8 cellular contexts compared by ENCODE assay signal in the genomic region with DNA sequence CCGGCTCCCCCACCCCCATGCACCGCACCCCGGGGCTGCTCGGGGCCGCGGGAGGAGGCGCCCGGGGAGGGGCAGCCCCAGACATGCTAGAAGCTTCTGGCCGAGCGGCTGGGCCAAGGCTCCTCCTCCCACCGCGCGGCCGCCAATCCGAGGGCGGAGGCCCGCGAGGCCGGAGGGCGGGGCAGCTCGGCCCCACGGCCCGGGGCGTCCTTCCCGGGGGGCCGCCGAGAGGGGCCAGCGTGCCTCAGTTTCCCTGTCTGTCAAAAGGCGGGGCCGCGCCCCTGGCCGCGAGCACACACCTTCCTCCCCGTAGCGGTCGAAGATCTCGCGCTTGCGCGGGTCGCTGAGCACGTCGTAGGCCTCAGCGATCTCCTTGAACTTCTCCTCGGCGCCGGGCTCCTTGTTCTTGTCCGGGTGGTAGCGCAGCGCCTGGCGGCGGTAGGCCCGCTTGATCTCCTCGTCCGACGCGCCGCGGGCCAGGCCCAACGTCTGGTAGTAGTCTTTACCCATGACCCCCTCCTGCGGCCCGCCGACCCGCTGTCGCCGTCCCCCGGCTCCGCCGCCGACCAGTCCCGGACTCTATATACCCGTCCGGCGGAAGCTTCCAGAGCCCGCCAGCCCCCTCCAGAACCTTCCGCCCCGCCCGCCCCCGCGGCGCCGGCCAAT. TPM values are rescaled to one million over a fixed set of nuclear protein-coding genes. Genes with fewer than 3 reads are reported as not detected.
DNase-seq lines count a peak whose midpoint lies in the region; ATAC-seq, FAIRE-seq and TF ChIP-seq lines count a peak whose summit lies in the region.

DNAJB1 (minus strand) TSS at position 558 of the 666 bp plus-strand sequence; CDS start at position 510, 48 bp downstream.

- peak in 1 of 2 experiments; percentile 11; a peak in 1 of 4 replicates for TF ChIP-seq EP300 in GM12878 (IDR thresholded peaks at IDR 0.05; ENCODE audit: borderline replicate concordance in 1 of 2, control insufficient read depth in 1 of 2, low read depth in 2 of 2, low read length in 2 of 2)

- no peak for FAIRE-seq in GM12878 (lab: Jason Lieb, UNC)

- H2AFZ ChIP-seq in SU-DHL-6 (ENCODE audit: low read depth, low read length, severe bottlenecking), result peak within 1 kb of the TSS; percentile 72
- peak within 1 kb of the TSS; percentile 81 for H2AFZ ChIP-seq in GM12878 (ENCODE audit: control insufficient read depth, low read depth, low read length)

- H3K27ac ChIP-seq in HUES6 (ENCODE audit: low read depth, low read length) (peak within 1 kb of the TSS; percentile 93), SU-DHL-6 (ENCODE audit: low read depth, low read length) (peak within 1 kb of the TSS; percentile 71), GM12878 (ENCODE audit: control insufficient read depth, insufficient read depth) (peak within 1 kb of the TSS; percentile 88)

- TF ChIP-seq RAD21 in GM12878 (IDR thresholded peaks at IDR 0.05; ENCODE audit: insufficient read depth, low read depth, low read length), result no peak

- intact Hi-C loops in GM12878 (cut with micrococcal nuclease; ENCODE audit: unreplicated experiment), result no loop called here

- RAD21 ChIA-PET in GM12878 (lab: Charles Lee; ENCODE audit: unreplicated experiment), result interaction anchor here (0.6 to 1.9 kb wide), 5 partner anchors 38 to 381 kb away, joined by 3 to 5 read pairs (median 3); partner anchors contain the start of genes ASF1B and PKN1

- peaks cover 24% of the 10 kb centered on the region for H3K79me2 ChIP-seq in SU-DHL-6 (ENCODE audit: insufficient read depth, low read length)
- peaks cover 30% of the 10 kb centered on the region for H3K79me2 ChIP-seq in GM12878 (ENCODE audit: control insufficient read depth, insufficient read depth, low read length)

- SMC1A ChIA-PET in GM12878 (lab: Charles Lee; ENCODE audit: uncharacterized antibody, unreplicated experiment), result interaction anchor here (0.7 to 1.4 kb wide), 2 partner anchors 10 to 14 kb away, joined by 4 read pairs; no protein-coding TSS in a partner anchor

- H3K9ac ChIP-seq in HUES6 (ENCODE audit: low read length) (peak within 1 kb of the TSS; percentile 97), SU-DHL-6 (ENCODE audit: low read length) (peak within 1 kb of the TSS; percentile 84), GM12878 (ENCODE audit: control insufficient read depth, insufficient read depth, low read length) (peak within 1 kb of the TSS; percentile 80)

- H4K20me1 ChIP-seq in SU-DHL-6 (ENCODE audit: low read depth, low read length), result 0 out of 2 replicates have a peak, but pooled peaks cover 6% of the 10 kb centered on the region
- H4K20me1 ChIP-seq in GM12878 (ENCODE audit: control insufficient read depth, insufficient read depth), result peaks cover 3% of the 10 kb centered on the region; the same call in 1 of the 2 replicates

- POLR2A ChIA-PET in GM12878 (lab: Charles Lee), result interaction anchor here (0.6 to 2.7 kb wide), 16 partner anchors 8 to 381 kb away, joined by 3 to 12 read pairs (median 4); partner anchors contain the start of genes ADGRE5, ASF1B, NDUFB7 and TECR

- TSS peak; percentile 74 for BruUV-seq in GM12878 (replicated peaks; lab: Mats Ljungman, UMichigan)

- peak within 1 kb of the TSS; percentile 91 for H3K4me3 ChIP-seq in GM06990 (replicated peaks; ENCODE audit: low read depth, low read length)
- peak within 1 kb of the TSS; percentile 100 for H3K4me3 ChIP-seq in HUES6 (ENCODE audit: low read depth, low read length)
- H3K4me3 ChIP-seq in SU-DHL-6 (ENCODE audit: insufficient read depth, low read length, poor library complexity, severe bottlenecking), result peak within 1 kb of the TSS; percentile 90
- H3K4me3 ChIP-seq in GM12878, result peak within 1 kb of the TSS; percentile 95

- DNase-seq in GM06990 (ENCODE audit: extremely low read depth, insufficient read length) (peak; percentile 87), GM12878 (ENCODE audit: low read depth, low spot score) (no peak), hypothalamus (lab: John Stamatoyannopoulos, UW) (peak in 49 of 51 donors; percentile 53 to 100 (median 83)), retina (peak; percentile 94), ecto neural progenitor cell (ENCODE audit: low spot score) (no peak)

- peak; percentile 60 for ATAC-seq in GM21515 (IDR thresholded peaks at IDR 0.05; ENCODE audit: unreplicated experiment)
- ATAC-seq in GM12878, result peak; percentile 89

- TF ChIP-seq POLR2A in GM12878 (IDR thresholded peaks at IDR 0.05; ENCODE audit: low read depth, low read length), result peak; percentile 92

- H3K27me3 ChIP-seq in GM06990 (replicated peaks; ENCODE audit: control insufficient read depth, insufficient read depth, low read length) (no peaks in the 10 kb centered on the region), HUES6 (ENCODE audit: control insufficient read depth, insufficient read depth, low read length) (no peaks in the 10 kb centered on the region), SU-DHL-6 (ENCODE audit: low read length) (no peaks in the 10 kb centered on the region), GM12878 (replicated peaks in 1 of 2; ENCODE audit: control insufficient read depth in 2 of 2, insufficient read depth in 2 of 2, low read length in 1 of 2) (no peaks in the 10 kb centered on the region)

- H3F3A ChIP-seq in SU-DHL-6 (ENCODE audit: insufficient read depth), result peaks cover 22% of the 10 kb centered on the region; the same call in 1 of the 2 replicates

- 2% methylated on average over 72 of the region's 82 CpGs for WGBS in GM12878 (ENCODE audit: insufficient coverage, insufficient replicate concordance, low lambda C conversion rate, missing lambda C conversion rate)

- H3K4me1 ChIP-seq in HUES6 (ENCODE audit: control insufficient read depth, insufficient read depth, low read length) (peaks cover 18% of the 10 kb centered on the region), GM12878 (ENCODE audit: control insufficient read depth, insufficient read depth, low read length) (peaks cover 9% of the 10 kb centered on the region)

- in situ Hi-C loops in GM12878 (cut with MboI), result no loop called here

- TF ChIP-seq CTCF in GM06990 (IDR thresholded peaks at IDR 0.05; ENCODE audit: insufficient read depth, low read length, poor library complexity, severe bottlenecking) (no peak), SU-DHL-6 (IDR thresholded peaks at IDR 0.05; ENCODE audit: insufficient read depth, low read length, poor library complexity, severe bottlenecking) (no peak), GM12878 (IDR thresholded peaks at IDR 0.05 in 2 of 3, conservative IDR thresholded peaks at IDR 0.05 in 1 of 3; ENCODE audit: control insufficient read depth in 2 of 3, extremely low read depth in 1 of 3, insufficient read depth in 1 of 3, low read depth in 3 of 3, low read length in 3 of 3) (no peak)

- H3K4me2 ChIP-seq in SU-DHL-6 (ENCODE audit: low read depth, low read length, poor library complexity, severe bottlenecking), result peak within 1 kb of the TSS; percentile 76
- H3K4me2 ChIP-seq in GM12878 (ENCODE audit: control insufficient read depth, insufficient read depth), result peak within 1 kb of the TSS; percentile 90

- no peaks in the 10 kb centered on the region for H3K9me2 ChIP-seq in SU-DHL-6 (replicated peaks; ENCODE audit: insufficient read depth, low read length)

- H3K9me3 ChIP-seq in HUES6 (ENCODE audit: control insufficient read depth, insufficient read depth, low read depth, low read length) (no peaks in the 10 kb centered on the region), SU-DHL-6 (ENCODE audit: insufficient read depth, low read length) (no peaks in the 10 kb centered on the region), GM12878 (replicated peaks; ENCODE audit: control insufficient read depth, insufficient read depth, low read length) (no peaks in the 10 kb centered on the region)

- peaks cover 11% of the 10 kb centered on the region for H3K36me3 ChIP-seq in GM06990 (ENCODE audit: control insufficient read depth, insufficient read depth, low read length)
- H3K36me3 ChIP-seq in HUES6 (ENCODE audit: control insufficient read depth, insufficient read depth, low read length), result peaks cover 29% of the 10 kb centered on the region
- H3K36me3 ChIP-seq in SU-DHL-6 (ENCODE audit: low read length), result no peaks in the 10 kb centered on the region
- peaks cover 3 to 12% of the 10 kb centered on the region in 2 experiments; a peak in 3 of 4 replicates for H3K36me3 ChIP-seq in GM12878 (ENCODE audit: control insufficient read depth in 2 of 2, insufficient read depth in 2 of 2, low read length in 1 of 2)

- CTCF ChIA-PET in GM12878 (lab: Yijun Ruan, JAX), result interaction anchor here (1.0 to 4.9 kb wide), 6 partner anchors 12 to 56 kb away, joined by 3 to 41 read pairs (median 6); no protein-coding TSS in a partner anchor

TF ChIP-seq in GM12878, 131 proteins besides CTCF, POLR2A, EP300 and RAD21 (continues in another document):
- TF ChIP-seq EZH2 (IDR thresholded peaks at IDR 0.05; ENCODE audit: borderline replicate concordance, control insufficient read depth, low read depth, low read length) (no peak), SP1 (IDR thresholded peaks at IDR 0.05; ENCODE audit: low read depth, low read length) (peak; percentile 35), STAT1 (conservative IDR thresholded peaks at IDR 0.05) (no peak)

RNA-seq across cellular contexts. Expression of gene DNAJB1, which starts in this region (rescaled TPM):
- 20.5 and 21.0 TPM in 2 replicates for total RNA-seq in GM12878 (2013; cell fraction: nucleolus; rRNA removed)
- total RNA-seq in GM12878 (2014; rRNA removed), result 27.2 and 27.9 TPM in 2 replicates
- total RNA-seq in GM12878 (2014; rRNA removed; fragmentation: Illumina TruSeq; extraction: Trizol), result 24.7 and 26.3 TPM in 2 replicates
- 39.4 and 40.8 TPM in 2 replicates for total RNA-seq in GM12878 (2021)
- 16.0 TPM for polyA plus RNA-seq in GM12878 (2011; ENCODE audit: low read depth)
- 36.8 and 45.7 TPM in 2 replicates for polyA plus RNA-seq in GM12878 (2011; rRNA removed)
- polyA plus RNA-seq in GM12878 (2011; cell fraction: cytosol; rRNA removed), result 45.8 and 48.4 TPM in 2 replicates
- 31.8 and 33.9 TPM in 2 replicates for polyA plus RNA-seq in GM12878 (2011; cell fraction: nucleus; rRNA removed)
- polyA plus RNA-seq in GM12878 (2012), result 24.2 and 28.9 TPM in 2 replicates
- 34.9 and 38.0 TPM in 2 replicates for polyA plus RNA-seq in GM12878 (2014; fragmentation: Illumina TruSeq; extraction: Trizol)
- 1 to 10 TPM; 4.8 to 8.3 TPM for polyA plus RNA-seq in GM12878 (2014; fragmentation: Nextera tagmentation; extraction: Ambion mirVana)
- polyA plus RNA-seq in GM12878 (2014; rRNA removed), result 31.6 and 31.9 TPM in 2 replicates
- polyA plus RNA-seq in GM12878 (2016; fragmentation: Nextera tagmentation; extraction: Ambion mirVana), result 10 to 100 TPM; 62.3 to 65.8 TPM
- polyA minus RNA-seq in GM12878 (2011; rRNA and poly(A)+ RNA removed), result 40.0 and 44.6 TPM in 2 replicates
- 11.1 and 16.1 TPM in 2 replicates for polyA minus RNA-seq in GM12878 (2011; cell fraction: cytosol; rRNA and poly(A)+ RNA removed)
- polyA minus RNA-seq in GM12878 (2011; cell fraction: nucleus; rRNA and poly(A)+ RNA removed), result 15.0 and 18.5 TPM in 2 replicates

Comparison
In these comparisons a context has a peak if more than half of its experiments do, and no peak if none do; other contexts are left out.
1. DNase-seq: peak in GM06990 (single experiment), hypothalamus (49 of 51) and retina (single experiment); none in GM12878 (single experiment) and ecto neural progenitor cell (single experiment).
2. Peak in every context shown above with its lines, with median percentiles within 50 percentile points of each other: H3K4me3 ChIP-seq, H3K27ac ChIP-seq and H3K9ac ChIP-seq.